In genomic region chr13:99434258-99434788, GRCh38 we compare ENCODE assay signal across 1 cellular context.
TF ChIP-seq lines count a peak whose summit lies in the region.

No MANE protein-coding gene starts in this region.

TF ChIP-seq in IMR-90, 13 proteins besides CTCF, POLR2A, EP300 and RAD21 (continued from another document):
- no peak for TF ChIP-seq ELK1 (IDR thresholded peaks at IDR 0.05; ENCODE audit: borderline replicate concordance, low read depth, low read length)
- no peak for TF ChIP-seq MAZ (IDR thresholded peaks at IDR 0.05; ENCODE audit: borderline replicate concordance, low read depth, low read length)
- no peak for TF ChIP-seq NFE2L2 (IDR thresholded peaks at IDR 0.05; ENCODE audit: low read depth, low read length)
- TF ChIP-seq SMC3 (IDR thresholded peaks at IDR 0.05; ENCODE audit: low read depth, low read length) = no peak
TF ChIP-seq in IMR-90: peak in this region for 0.
